ENCODE assay signal across 19 cellular contexts in genomic region chr10:31081937-31082635, GRCh38. TPM values are rescaled to one million over a fixed set of nuclear protein-coding genes. Genes with fewer than 3 reads are reported as not detected.
DNase-seq lines count a peak whose midpoint lies in the region; ATAC-seq, FAIRE-seq and TF ChIP-seq lines count a peak whose summit lies in the region.
"Had no signal": no experiment of that assay in that cellular context is flagged by ENCODE, and none has a peak within 500 bp of the region (broad histone marks: within the 10 kb centered on the region; RNA-seq: fewer than 3 reads in every experiment).

No MANE protein-coding gene starts in this region.

- H3K79me2 ChIP-seq in DND-41 (ENCODE audit: insufficient read depth, low read length), result peaks cover 6% of the 10 kb centered on the region; the same call in 1 of the 2 replicates

- H3K79me1 ChIP-seq in neuronal stem cell (ENCODE audit: low read depth, low read length), result no peaks in the 10 kb centered on the region

- no peak overlapping the region for H4K91ac ChIP-seq in neuronal stem cell (ENCODE audit: low read depth, low read length, poor library complexity)

- H3K36me3 ChIP-seq in DND-41 (ENCODE audit: insufficient read depth, low read length) (no peaks in the 10 kb centered on the region), neuronal stem cell (replicated peaks in 1 of 2; ENCODE audit: control insufficient read depth in 2 of 2, insufficient read depth in 2 of 2, low read length in 2 of 2) (no peaks in the 10 kb centered on the region)
- H3K36me3 ChIP-seq: BLaER1 had no signal

- no peaks in the 10 kb centered on the region for H3K9me3 ChIP-seq in DND-41 (ENCODE audit: insufficient read depth, low read length, severe bottlenecking)
- H3K9me3 ChIP-seq in neuronal stem cell (replicated peaks in 1 of 2; ENCODE audit: control insufficient read depth in 2 of 2, insufficient read depth in 1 of 2, low read depth in 1 of 2, low read length in 2 of 2), result no peaks in the 10 kb centered on the region
- H3K9me3 ChIP-seq: BLaER1 had no signal

- H3K9ac ChIP-seq in DND-41 (ENCODE audit: low read depth, low read length) (no peak overlapping the region), neuronal stem cell (ENCODE audit: low read depth, low read length, poor library complexity) (no peak overlapping the region)
- H3K9ac ChIP-seq: BLaER1, KMS-11 had no signal

- WGBS in neuronal stem cell (ENCODE audit: extremely low coverage in 2 of 2, insufficient read length in 2 of 2, insufficient replicate concordance in 1 of 2), 2 donors, result no CpG with 5 or more reads among the region's 1 CpG

- no peak for ATAC-seq in DND-41 (ENCODE audit: insufficient read depth, low read depth)
- ATAC-seq in GM18870 (IDR thresholded peaks at IDR 0.05; ENCODE audit: unreplicated experiment), result no peak
- ATAC-seq: HCT116 had no signal

- H3K27ac ChIP-seq in DND-41 (ENCODE audit: low read length) (0 out of 2 replicates have a peak overlapping the region, but pooled peaks have one; percentile 27), neuronal stem cell (replicated peaks; ENCODE audit: low read length) (peak overlapping the region; percentile 61)
- H3K27ac ChIP-seq: BLaER1, KMS-11 had no signal

- H3K27me3 ChIP-seq in DND-41 (ENCODE audit: insufficient read depth, low read length, poor library complexity) (no peaks in the 10 kb centered on the region), neuronal stem cell (ENCODE audit: control insufficient read depth in 3 of 3, insufficient read depth in 3 of 3, low read depth in 1 of 3, low read length in 3 of 3) (no peaks in the 10 kb centered on the region)
- H3K27me3 ChIP-seq: BLaER1 had no signal

- no peak overlapping the region for H3K4me3 ChIP-seq in DND-41 (ENCODE audit: low read depth in 1 of 2, low read length in 2 of 2)
- no peak overlapping the region for H3K4me3 ChIP-seq in neuronal stem cell (ENCODE audit: low read length in 2 of 2)
- H3K4me3 ChIP-seq: BLaER1 had no signal

- no peak overlapping the region for H4K8ac ChIP-seq in neuronal stem cell (ENCODE audit: low read depth, low read length)

- TF ChIP-seq CTCF in DND-41 (IDR thresholded peaks at IDR 0.05; ENCODE audit: borderline replicate concordance, extremely low read depth, low read length, poor library complexity, severe bottlenecking), result no peak

- H3K14ac ChIP-seq in neuronal stem cell (ENCODE audit: low read length), result no peak overlapping the region

- H2BK5ac ChIP-seq in neuronal stem cell (ENCODE audit: low read length), result no peak overlapping the region

- no peak overlapping the region for H2AK5ac ChIP-seq in neuronal stem cell (ENCODE audit: low read depth, low read length)

- no peak overlapping the region for H3K23ac ChIP-seq in neuronal stem cell (ENCODE audit: low read depth, low read length, poor library complexity)

- no peak overlapping the region for H3K4ac ChIP-seq in neuronal stem cell (ENCODE audit: low read length)

- H4K20me1 ChIP-seq in DND-41 (ENCODE audit: insufficient read depth, low read length), result no peaks in the 10 kb centered on the region
- H4K20me1 ChIP-seq: BLaER1 had no signal

- peak overlapping the region; percentile 22; the same call in 1 of the 2 replicates for H2AFZ ChIP-seq in DND-41 (ENCODE audit: low read depth, low read length)
- H2AFZ ChIP-seq in neuronal stem cell (ENCODE audit: low read length), result no peak overlapping the region

- H3K18ac ChIP-seq in neuronal stem cell (ENCODE audit: low read length), result no peak overlapping the region

- no peak overlapping the region for H2BK12ac ChIP-seq in neuronal stem cell (ENCODE audit: low read length)

- FAIRE-seq in A204.1 (lab: Jason Lieb, UNC), result peak; percentile 100
- FAIRE-seq: H1, HTR-8/SVneo had no signal

- H3K4me2 ChIP-seq in DND-41 (ENCODE audit: insufficient read depth, low read length), result no peak overlapping the region
- no peak overlapping the region for H3K4me2 ChIP-seq in neuronal stem cell (ENCODE audit: insufficient read depth, low read length, poor library complexity, severe bottlenecking)
- H3K4me2 ChIP-seq: BLaER1, KMS-11 had no signal

- no peak overlapping the region for H2BK120ac ChIP-seq in neuronal stem cell (ENCODE audit: low read depth, low read length)

- H2BK15ac ChIP-seq in neuronal stem cell (ENCODE audit: low read length), result no peak overlapping the region

- DNase-seq in DND-41 (no peak), amniotic epithelial cell (ENCODE audit: low read depth) (peak; percentile 61), neuronal stem cell (ENCODE audit: low spot score) (peak; percentile 27), GF-D8 (lab: John Stamatoyannopoulos, UW) (no peak), NCI-H187 treated with DMSO at 0.1 percent for 48 hours (lab: John Stamatoyannopoulos, UW) (no peak)
- DNase-seq: ACHN; CD4-positive, alpha-beta T cell; COR-L47; GDM1; NCI-H1694; NCI-H748 treated with DMSO at 0.1 percent for 48 hours; Right ventricle myocardium superior had no signal

- peaks cover 44% of the 10 kb centered on the region for H3K4me1 ChIP-seq in DND-41 (ENCODE audit: insufficient read depth, low read length)
- no peaks in the 10 kb centered on the region for H3K4me1 ChIP-seq in neuronal stem cell (ENCODE audit: control insufficient read depth in 2 of 2, insufficient read depth in 1 of 2, low read depth in 1 of 2, low read length in 2 of 2)
- H3K4me1 ChIP-seq: BLaER1 had no signal

RNA-seq across cellular contexts. Expression of gene ZNF438, which starts 50.4 kb away (rescaled TPM):
- 5.4 TPM for polyA plus RNA-seq in neuronal stem cell (2013, experiment 1 of 2)
- 5.6 TPM for polyA plus RNA-seq in neuronal stem cell (2013, experiment 2 of 2)

Comparison
In these comparisons a context has a peak if more than half of its experiments do, and no peak if none do; other contexts are left out.
1. DNase-seq: peak in amniotic epithelial cell (single experiment) and neuronal stem cell (single experiment); none in DND-41 (single experiment), GF-D8 (single experiment) and NCI-H187 treated with DMSO at 0.1 percent for 48 hours (single experiment).